ENCODE assay signal across 14 cellular contexts in the genomic region with DNA sequence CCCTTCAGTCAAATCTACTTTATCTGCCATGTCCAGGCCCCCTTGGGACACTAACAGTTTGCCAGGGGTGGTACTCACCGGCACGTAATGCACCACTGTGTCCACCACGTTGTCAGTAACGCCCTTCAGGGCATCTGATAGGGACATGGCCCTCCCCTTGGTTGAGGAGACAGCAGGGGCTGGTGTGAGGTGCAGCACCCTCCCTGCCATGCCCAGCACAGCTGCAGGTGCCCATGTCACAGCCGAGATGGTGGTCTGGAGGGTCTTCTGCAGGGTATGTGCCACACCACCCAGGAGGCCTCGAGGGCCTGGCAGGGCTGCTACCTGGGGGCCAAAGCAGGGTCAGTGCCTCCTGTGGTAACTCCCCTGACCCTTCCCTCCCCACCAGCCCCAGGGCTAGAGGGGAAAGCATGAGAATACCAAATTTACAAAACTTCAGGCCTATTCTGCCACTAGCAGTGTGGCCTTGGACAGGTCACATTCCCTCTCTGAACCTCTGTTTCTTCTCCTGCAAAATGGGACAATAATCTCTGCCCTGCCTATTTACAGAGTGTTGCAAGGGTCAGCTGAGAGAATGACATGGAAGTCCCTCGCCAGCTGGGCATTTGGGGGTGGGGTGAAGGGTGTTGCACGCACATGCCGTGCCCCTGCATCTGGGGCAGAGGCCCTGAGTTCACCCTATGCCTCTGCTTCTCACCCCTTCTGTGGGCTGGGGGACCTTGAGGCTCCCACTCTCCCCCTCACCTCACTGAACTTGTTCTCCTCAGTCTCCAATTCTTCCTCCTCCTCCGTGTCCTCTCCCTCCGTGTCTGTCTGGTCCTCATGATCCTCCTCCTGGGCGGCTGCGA. TPM values are rescaled to one million over a fixed set of nuclear protein-coding genes. Genes with fewer than 3 reads are reported as not detected.
DNase-seq lines count a peak whose midpoint lies in the region; ATAC-seq and TF ChIP-seq lines count a peak whose summit lies in the region.
"Had no signal": no experiment of that assay in that cellular context is flagged by ENCODE, and none has a peak within 500 bp of the region (broad histone marks: within the 10 kb centered on the region; RNA-seq: fewer than 3 reads in every experiment).

No MANE protein-coding gene starts in this region.

- no peak overlapping the region for H3K23ac ChIP-seq in neuronal stem cell (ENCODE audit: low read depth, low read length, poor library complexity)

- WGBS in neuronal stem cell (ENCODE audit: extremely low coverage in 2 of 2, insufficient read length in 2 of 2, insufficient replicate concordance in 1 of 2), 2 donors, result no CpG with 5 or more reads among the region's 13 CpGs
- WGBS in adrenal gland, 4 donors, result 82 to 97% (median 93%) methylated on average over 6 to 13 of the region's 13 CpGs

- no peak overlapping the region for H3K27ac Mint-ChIP-seq in natural killer cell
- H3K27ac Mint-ChIP-seq in natural killer cell treated with Interleukin-12 subunit alpha and Interleukin-12 subunit beta and Interleukin-15 and Interleukin-18, amount 100 ng/mL, for 72 hours, result no peak overlapping the region
- peak overlapping the region; percentile 44 for H3K27ac Mint-ChIP-seq in activated T-helper 1 cell treated with anti-CD3 and anti-CD28 coated beads, Interleukin-12 subunit alpha, Interleukin-12 subunit beta, Interleukin-2, Interleukin-4 antibody, amounts not matched to agents 30 ng/mL and 10 ng/mL and 1 ng/mL, durations not matched to agents 14 hours and 24 hours and 36 hours
- H3K27ac Mint-ChIP-seq: CD4-positive, CD25-positive, alpha-beta regulatory T cell had no signal

- no peak overlapping the region for H3K9ac ChIP-seq in neuronal stem cell (ENCODE audit: low read depth, low read length, poor library complexity)

- no peak overlapping the region for H2BK120ac ChIP-seq in neuronal stem cell (ENCODE audit: low read depth, low read length)

- H3K36me3 Mint-ChIP-seq in natural killer cell, result no peaks in the 10 kb centered on the region
- H3K36me3 Mint-ChIP-seq in natural killer cell treated with Interleukin-12 subunit alpha and Interleukin-12 subunit beta and Interleukin-15 and Interleukin-18, amount 100 ng/mL, for 72 hours, result no peaks in the 10 kb centered on the region
- peaks cover 3% of the 10 kb centered on the region for H3K36me3 Mint-ChIP-seq in activated T-helper 1 cell treated with anti-CD3 and anti-CD28 coated beads, Interleukin-12 subunit alpha, Interleukin-12 subunit beta, Interleukin-2, Interleukin-4 antibody, amounts not matched to agents 30 ng/mL and 10 ng/mL and 1 ng/mL, durations not matched to agents 14 hours and 24 hours and 36 hours (ENCODE audit: low read depth)
- H3K36me3 Mint-ChIP-seq: CD4-positive, CD25-positive, alpha-beta regulatory T cell had no signal

- H2AFZ ChIP-seq in neuronal stem cell (ENCODE audit: low read length), result no peak overlapping the region

- peak overlapping the region; percentile 37 for H3K4me3 Mint-ChIP-seq in natural killer cell
- H3K4me3 Mint-ChIP-seq in natural killer cell treated with Interleukin-12 subunit alpha and Interleukin-12 subunit beta and Interleukin-15 and Interleukin-18, amount 100 ng/mL, for 72 hours, result no peak overlapping the region
- H3K4me3 Mint-ChIP-seq in activated T-helper 1 cell treated with anti-CD3 and anti-CD28 coated beads, Interleukin-12 subunit alpha, Interleukin-12 subunit beta, Interleukin-2, Interleukin-4 antibody, amounts not matched to agents 30 ng/mL and 10 ng/mL and 1 ng/mL, durations not matched to agents 14 hours and 24 hours and 36 hours, result peak overlapping the region; percentile 7

- peak overlapping the region; percentile 81 for H3K18ac ChIP-seq in neuronal stem cell (ENCODE audit: low read length)

- no peak for TF ChIP-seq POLR2A in adrenal gland (IDR thresholded peaks at IDR 0.05)

- peak overlapping the region; percentile 58 for H2AK5ac ChIP-seq in neuronal stem cell (ENCODE audit: low read depth, low read length)

- in situ Hi-C loops in KBM-7 (cut with MboI; ENCODE audit: low pct_unique_long_range_greater_than_20kb, low sequenced_read_pairs), result no loop called here

- H4K8ac ChIP-seq in neuronal stem cell (ENCODE audit: low read depth, low read length), result no peak overlapping the region

- H3K4me1 ChIP-seq in neuronal stem cell (ENCODE audit: control insufficient read depth in 2 of 2, insufficient read depth in 1 of 2, low read depth in 1 of 2, low read length in 2 of 2) (peaks cover 4 to 5% of the 10 kb centered on the region in 2 donors), adrenal gland (replicated peaks in 1 of 2) (peaks cover 17 to 24% of the 10 kb centered on the region in 2 donors)

- H3K4me1 Mint-ChIP-seq in natural killer cell, result peaks cover 0 to 7% of the 10 kb centered on the region in 2 donors
- peaks cover 0 to 6% of the 10 kb centered on the region in 2 donors for H3K4me1 Mint-ChIP-seq in natural killer cell treated with Interleukin-12 subunit alpha and Interleukin-12 subunit beta and Interleukin-15 and Interleukin-18, amount 100 ng/mL, for 72 hours (ENCODE audit: low read depth in 2 of 2)
- peaks cover 5% of the 10 kb centered on the region for H3K4me1 Mint-ChIP-seq in activated T-helper 1 cell treated with anti-CD3 and anti-CD28 coated beads, Interleukin-12 subunit alpha, Interleukin-12 subunit beta, Interleukin-2, Interleukin-4 antibody, amounts not matched to agents 30 ng/mL and 10 ng/mL and 1 ng/mL, durations not matched to agents 14 hours and 24 hours and 36 hours (ENCODE audit: low read depth)

- no peak overlapping the region for H3K4ac ChIP-seq in neuronal stem cell (ENCODE audit: low read length)

- H2BK15ac ChIP-seq in neuronal stem cell (ENCODE audit: low read length), result peak overlapping the region; percentile 90

- H3K79me1 ChIP-seq in neuronal stem cell (ENCODE audit: low read depth, low read length), result no peaks in the 10 kb centered on the region

- no peak overlapping the region for H2BK5ac ChIP-seq in neuronal stem cell (ENCODE audit: low read length)

- peaks cover 0 to 9% of the 10 kb centered on the region in 2 donors for H3K27me3 Mint-ChIP-seq in natural killer cell (ENCODE audit: low read depth in 2 of 2)
- peaks cover 0 to 13% of the 10 kb centered on the region in 2 donors for H3K27me3 Mint-ChIP-seq in natural killer cell treated with Interleukin-12 subunit alpha and Interleukin-12 subunit beta and Interleukin-15 and Interleukin-18, amount 100 ng/mL, for 72 hours
- H3K27me3 Mint-ChIP-seq in activated T-helper 1 cell treated with anti-CD3 and anti-CD28 coated beads, Interleukin-12 subunit alpha, Interleukin-12 subunit beta, Interleukin-2, Interleukin-4 antibody, amounts not matched to agents 30 ng/mL and 10 ng/mL and 1 ng/mL, durations not matched to agents 14 hours and 24 hours and 36 hours (ENCODE audit: insufficient read depth), result peaks cover 20% of the 10 kb centered on the region

- H3K36me3 ChIP-seq in neuronal stem cell (replicated peaks in 1 of 2; ENCODE audit: control insufficient read depth in 2 of 2, insufficient read depth in 2 of 2, low read length in 2 of 2), result no peaks in the 10 kb centered on the region
- H3K36me3 ChIP-seq in adrenal gland (replicated peaks in 1 of 2), result no peaks in the 10 kb centered on the region
- H3K36me3 ChIP-seq: HAP-1 had no signal

- H3K4me3 ChIP-seq in neuronal stem cell (ENCODE audit: low read length in 2 of 2), result no peak overlapping the region
- no peak overlapping the region for H3K4me3 ChIP-seq in adrenal gland
- H3K4me3 ChIP-seq: HAP-1 had no signal

- H3K9me3 Mint-ChIP-seq in natural killer cell, result no peaks in the 10 kb centered on the region
- H3K9me3 Mint-ChIP-seq in natural killer cell treated with Interleukin-12 subunit alpha and Interleukin-12 subunit beta and Interleukin-15 and Interleukin-18, amount 100 ng/mL, for 72 hours, result no peaks in the 10 kb centered on the region
- no peaks in the 10 kb centered on the region for H3K9me3 Mint-ChIP-seq in activated T-helper 1 cell treated with anti-CD3 and anti-CD28 coated beads, Interleukin-12 subunit alpha, Interleukin-12 subunit beta, Interleukin-2, Interleukin-4 antibody, amounts not matched to agents 30 ng/mL and 10 ng/mL and 1 ng/mL, durations not matched to agents 14 hours and 24 hours and 36 hours

- H3K27ac ChIP-seq in neuronal stem cell (replicated peaks; ENCODE audit: low read length) (no peak overlapping the region), adrenal gland (peak overlapping the region in 1 of 5 donors; percentile 95)

- DNase-seq in natural killer cell, result no peak
- no peak for DNase-seq in natural killer cell treated with Interleukin-12 subunit alpha and Interleukin-12 subunit beta and Interleukin-15 and Interleukin-18, amount 100 ng/mL, for 72 hours (ENCODE audit: low spot score)
- DNase-seq in activated T-helper 1 cell treated with anti-CD3 and anti-CD28 coated beads, Interleukin-12 subunit alpha, Interleukin-12 subunit beta, Interleukin-2, Interleukin-4 antibody, amounts not matched to agents 30 ng/mL and 10 ng/mL and 1 ng/mL, durations not matched to agents 14 hours and 24 hours and 36 hours (ENCODE audit: low spot score), result no peak
- no peak for DNase-seq in neuronal stem cell (ENCODE audit: low spot score)
- DNase-seq in KBM-7, result no peak
- DNase-seq in NCI-H748 treated with DMSO at 0.1 percent for 48 hours (lab: John Stamatoyannopoulos, UW), result no peak
- no peak for DNase-seq in adrenal gland
- DNase-seq: CD4-positive, CD25-positive, alpha-beta regulatory T cell; NCI-H1105 treated with DMSO at 0.1 percent for 48 hours; NCI-H187 treated with DMSO at 0.1 percent for 48 hours; NCI-H446; OCI-M1 had no signal

- TF ChIP-seq CTCF in natural killer cell (IDR thresholded peaks at IDR 0.05), result no peak
- TF ChIP-seq CTCF in adrenal gland (IDR thresholded peaks at IDR 0.05), result no peak

- H4K91ac ChIP-seq in neuronal stem cell (ENCODE audit: low read depth, low read length, poor library complexity), result no peak overlapping the region

- intact Hi-C loops in natural killer cell (cut with micrococcal nuclease), result no loop called here
- intact Hi-C loops in activated T-helper 1 cell treated with anti-CD3 and anti-CD28 coated beads, Interleukin-12 subunit alpha, Interleukin-12 subunit beta, Interleukin-2, Interleukin-4 antibody, amounts not matched to agents 30 ng/mL and 10 ng/mL and 1 ng/mL, durations not matched to agents 14 hours and 24 hours and 36 hours (cut with micrococcal nuclease), result no loop called here
- intact Hi-C loops in adrenal gland (cut with DNase I), result no loop called here

- H3K9me3 ChIP-seq in neuronal stem cell (replicated peaks in 1 of 2; ENCODE audit: control insufficient read depth in 2 of 2, insufficient read depth in 1 of 2, low read depth in 1 of 2, low read length in 2 of 2), result no peaks in the 10 kb centered on the region
- no peaks in the 10 kb centered on the region for H3K9me3 ChIP-seq in adrenal gland (replicated peaks in 1 of 3)
- H3K9me3 ChIP-seq: HAP-1 had no signal

- H2BK12ac ChIP-seq in neuronal stem cell (ENCODE audit: low read length), result peak overlapping the region; percentile 68

- H3K4me2 ChIP-seq in neuronal stem cell (ENCODE audit: insufficient read depth, low read length, poor library complexity, severe bottlenecking), result no peak overlapping the region

- H3K27me3 ChIP-seq in neuronal stem cell (ENCODE audit: control insufficient read depth in 3 of 3, insufficient read depth in 3 of 3, low read depth in 1 of 3, low read length in 3 of 3) (peaks cover 0 to 56% (median 11%) of the 10 kb centered on the region in 3 experiments), adrenal gland (no peaks in the 10 kb centered on the region)

- peak overlapping the region; percentile 65 for H3K14ac ChIP-seq in neuronal stem cell (ENCODE audit: low read length)

- no peak for ATAC-seq in natural killer cell
- ATAC-seq in natural killer cell treated with Interleukin-12 subunit alpha and Interleukin-12 subunit beta and Interleukin-15 and Interleukin-18, amount 100 ng/mL, for 72 hours, result no peak

RNA-seq across cellular contexts. Expression of a gene that starts 11.8 kb away (rescaled TPM):
- total RNA-seq in natural killer cell, result 1 to 10 TPM in 2 of 3 donors, under 1 TPM in 1; 0.93 to 3.6 (median 1.6) TPM
- total RNA-seq in natural killer cell treated with Interleukin-12 subunit alpha and Interleukin-12 subunit beta and Interleukin-15 and Interleukin-18, amount 100 ng/mL, for 72 hours, result 1 to 10 TPM in 1 of 2 donors, under 1 TPM in 1; 1.00 to 1.4 TPM
- 2.4 and 2.7 TPM in 2 replicates for total RNA-seq in activated T-helper 1 cell treated with anti-CD3 and anti-CD28 coated beads, Interleukin-12 subunit alpha, Interleukin-12 subunit beta, Interleukin-2, Interleukin-4 antibody, amounts not matched to agents 30 ng/mL and 10 ng/mL and 1 ng/mL, durations not matched to agents 14 hours and 24 hours and 36 hours
- 6.3 TPM for polyA plus RNA-seq in neuronal stem cell (2013, experiment 1 of 2)
- 6.6 TPM for polyA plus RNA-seq in neuronal stem cell (2013, experiment 2 of 2)
- 1 to 10 TPM; 3.9 to 6.6 (median 5.7) TPM for total RNA-seq in adrenal gland
- polyA plus RNA-seq in adrenal gland, result 1 to 10 TPM; 1.6 to 8.2 (median 5.0) TPM
- polyA plus RNA-seq: CD4-positive, CD25-positive, alpha-beta regulatory T cell had no signal

RNA-seq across cellular contexts. Expression of a gene that starts 12.1 kb away (rescaled TPM):
- total RNA-seq in natural killer cell (under 1 TPM; 0.40 to 0.75 (median 0.66) TPM), adrenal gland (10 to 100 TPM in 3 of 8 donors, 1 to 10 TPM in 5; 2.0 to 21.3 (median 7.6) TPM)
- 1 to 10 TPM in 1 of 2 donors, under 1 TPM in 1; 0.33 to 1.0 TPM for total RNA-seq in natural killer cell treated with Interleukin-12 subunit alpha and Interleukin-12 subunit beta and Interleukin-15 and Interleukin-18, amount 100 ng/mL, for 72 hours
- not detected in 2 replicates for total RNA-seq in activated T-helper 1 cell treated with anti-CD3 and anti-CD28 coated beads, Interleukin-12 subunit alpha, Interleukin-12 subunit beta, Interleukin-2, Interleukin-4 antibody, amounts not matched to agents 30 ng/mL and 10 ng/mL and 1 ng/mL, durations not matched to agents 14 hours and 24 hours and 36 hours
- 0.13 TPM for polyA plus RNA-seq in neuronal stem cell (2013, experiment 1 of 2)
- polyA plus RNA-seq in neuronal stem cell (2013, experiment 2 of 2), result 0.24 TPM
- polyA plus RNA-seq in adrenal gland, result 100 to 1,000 TPM in 1 of 3 donors, 1 to 10 TPM in 2; 2.4 to 199 (median 7.4) TPM
- total RNA-seq: CD4-positive, CD25-positive, alpha-beta regulatory T cell; RPMI7951 had no signal
- polyA plus RNA-seq: CD4-positive, CD25-positive, alpha-beta regulatory T cell had no signal

RNA-seq across cellular contexts. Expression of a gene that starts 23.5 kb away (rescaled TPM):
- total RNA-seq in natural killer cell (1 to 10 TPM; 2.0 to 3.1 (median 3.1) TPM), adrenal gland (10 to 100 TPM in 6 of 8 donors, 1 to 10 TPM in 2; 7.9 to 23.2 (median 15.5) TPM)
- total RNA-seq in natural killer cell treated with Interleukin-12 subunit alpha and Interleukin-12 subunit beta and Interleukin-15 and Interleukin-18, amount 100 ng/mL, for 72 hours, result 1 to 10 TPM; 3.1 to 3.2 TPM
- total RNA-seq in activated T-helper 1 cell treated with anti-CD3 and anti-CD28 coated beads, Interleukin-12 subunit alpha, Interleukin-12 subunit beta, Interleukin-2, Interleukin-4 antibody, amounts not matched to agents 30 ng/mL and 10 ng/mL and 1 ng/mL, durations not matched to agents 14 hours and 24 hours and 36 hours, result 0.66 and 1.0 TPM in 2 replicates
- 5.4 TPM for polyA plus RNA-seq in neuronal stem cell (2013, experiment 1 of 2)
- polyA plus RNA-seq in neuronal stem cell (2013, experiment 2 of 2), result 4.5 TPM
- polyA plus RNA-seq in adrenal gland, result 10 to 100 TPM in 1 of 3 donors, 1 to 10 TPM in 2; 5.4 to 22.3 (median 6.7) TPM

RNA-seq across cellular contexts. Expression of a gene that starts 23.5 kb away (rescaled TPM):
- total RNA-seq in natural killer cell, result under 1 TPM in 2 of 3 donors, not detected in 1; 0.25 to 0.38 TPM
- total RNA-seq in natural killer cell treated with Interleukin-12 subunit alpha and Interleukin-12 subunit beta and Interleukin-15 and Interleukin-18, amount 100 ng/mL, for 72 hours, result not detected
- total RNA-seq in activated T-helper 1 cell treated with anti-CD3 and anti-CD28 coated beads, Interleukin-12 subunit alpha, Interleukin-12 subunit beta, Interleukin-2, Interleukin-4 antibody, amounts not matched to agents 30 ng/mL and 10 ng/mL and 1 ng/mL, durations not matched to agents 14 hours and 24 hours and 36 hours, result not detected in 2 replicates
- polyA plus RNA-seq in neuronal stem cell (2013, experiment 1 of 2), result 0.26 TPM
- polyA plus RNA-seq in neuronal stem cell (2013, experiment 2 of 2), result 0.29 TPM
- under 1 TPM in 4 of 8 donors, not detected in 4; 0.14 to 0.43 (median 0.30) TPM for total RNA-seq in adrenal gland
- polyA plus RNA-seq in adrenal gland, result under 1 TPM; 0.37 to 0.40 (median 0.38) TPM
- total RNA-seq: CD4-positive, CD25-positive, alpha-beta regulatory T cell had no signal
- polyA plus RNA-seq: CD4-positive, CD25-positive, alpha-beta regulatory T cell had no signal
